Comparison of ENCODE assay signal across 27 cellular contexts in genomic region chr10:128529225-128529624, GRCh38.
"Had no signal": no experiment of that assay in that cellular context is flagged by ENCODE, and none has a peak within 500 bp of the region (broad histone marks: within the 10 kb centered on the region; RNA-seq: fewer than 3 reads in every experiment).

No MANE protein-coding gene starts in this region.

- H3K27ac Mint-ChIP-seq: mesothelial cell of epicardium; naive B cell; natural killer cell; stimulated activated memory B cell treated with anti-CD40 and anti-IgM and Interleukin-4, amounts not matched to agents 10 μg/mL and 1 μg/mL and 100 μg/mL, for 72 hours; stimulated activated naive CD8-positive, alpha-beta T cell treated with anti-CD3 and anti-CD28 coated beads, Interleukin-15, amount 100 ng/mL, for 72 hours had no signal

- H3K27me3 ChIP-seq: pancreas, sigmoid colon, tibial nerve had no signal

- H3K4me3 ChIP-seq: hepatocyte, left ventricle myocardium inferior, lung, pancreas, prostate gland, sigmoid colon, tibial nerve, upper lobe of right lung had no signal

- H3K4me3 Mint-ChIP-seq: mesothelial cell of epicardium; naive B cell; natural killer cell; stimulated activated memory B cell treated with anti-CD40 and anti-IgM and Interleukin-4, amounts not matched to agents 10 μg/mL and 1 μg/mL and 100 μg/mL, for 72 hours; stimulated activated naive CD8-positive, alpha-beta T cell treated with anti-CD3 and anti-CD28 coated beads, Interleukin-15, amount 100 ng/mL, for 72 hours had no signal

- H3K36me3 ChIP-seq: left ventricle myocardium inferior, pancreas, prostate gland, sigmoid colon, tibial nerve, upper lobe of right lung had no signal

- FAIRE-seq: pancreas, small intestine, urothelium cell line had no signal

- H3K4me1 ChIP-seq: left ventricle myocardium inferior, pancreas, prostate gland, tibial nerve, upper lobe of right lung had no signal

- H2AFZ ChIP-seq: hepatocyte had no signal

- H3K4me2 ChIP-seq: hepatocyte had no signal

- H3K27ac ChIP-seq: hepatocyte, left ventricle myocardium inferior, pancreas, prostate gland, sigmoid colon, tibial nerve, upper lobe of right lung had no signal

- DNase-seq: islet precursor cell; left ventricle myocardium inferior; mesendoderm; naive B cell; natural killer cell; nucleus accumbens; pancreas; posterior cingulate gyrus; retina; right cardiac atrium; sigmoid colon; small intestine; stimulated activated CD4-positive, alpha-beta T cell treated with anti-CD3 and anti-CD28 coated beads, Interleukin-1b, Interleukin-23, amount 100 ng/mL, for 48 hours; stimulated activated CD4-positive, alpha-beta T cell treated with anti-CD3 and anti-CD28 coated beads, Interleukin-2, amount 100 ng/mL, for 48 hours; stimulated activated CD4-positive, alpha-beta T cell treated with anti-CD3 and anti-CD28 coated beads, Interleukin-4, amount 100 ng/mL, for 4 hours; stimulated activated CD8-positive, alpha-beta memory T cell treated with anti-CD3 and anti-CD28 coated beads, Interleukin-4, amount 100 ng/mL, for 48 hours; stimulated activated naive CD4-positive, alpha-beta T cell treated with Interleukin-2 at 50 U/mL for 16 hours; stimulated activated naive CD8-positive, alpha-beta T cell treated with anti-CD3 and anti-CD28 coated beads, Interleukin-15, amount 100 ng/mL, for 72 hours; substantia nigra; upper lobe of right lung had no signal

- H3K9me3 Mint-ChIP-seq: mesothelial cell of epicardium; natural killer cell; stimulated activated memory B cell treated with anti-CD40 and anti-IgM and Interleukin-4, amounts not matched to agents 10 μg/mL and 1 μg/mL and 100 μg/mL, for 72 hours; stimulated activated naive CD8-positive, alpha-beta T cell treated with anti-CD3 and anti-CD28 coated beads, Interleukin-15, amount 100 ng/mL, for 72 hours had no signal

- ATAC-seq: natural killer cell; pancreas; right cardiac atrium; stimulated activated memory B cell treated with anti-CD40 and anti-IgM and Interleukin-4, amounts not matched to agents 10 μg/mL and 1 μg/mL and 100 μg/mL, for 72 hours; stimulated activated naive CD8-positive, alpha-beta T cell treated with anti-CD3 and anti-CD28 coated beads, Interleukin-15, amount 100 ng/mL, for 72 hours; upper lobe of right lung had no signal

- H3K79me2 ChIP-seq: hepatocyte had no signal

- H3K27me3 Mint-ChIP-seq: stimulated activated memory B cell treated with anti-CD40 and anti-IgM and Interleukin-4, amounts not matched to agents 10 μg/mL and 1 μg/mL and 100 μg/mL, for 72 hours had no signal

- H3K4me1 Mint-ChIP-seq: naive B cell; natural killer cell; stimulated activated memory B cell treated with anti-CD40 and anti-IgM and Interleukin-4, amounts not matched to agents 10 μg/mL and 1 μg/mL and 100 μg/mL, for 72 hours; stimulated activated naive CD8-positive, alpha-beta T cell treated with anti-CD3 and anti-CD28 coated beads, Interleukin-15, amount 100 ng/mL, for 72 hours had no signal

- H3K9me3 ChIP-seq: left ventricle myocardium inferior, pancreas, prostate gland, sigmoid colon, tibial nerve, upper lobe of right lung had no signal

- H3K36me3 Mint-ChIP-seq: mesothelial cell of epicardium; naive B cell; natural killer cell; stimulated activated memory B cell treated with anti-CD40 and anti-IgM and Interleukin-4, amounts not matched to agents 10 μg/mL and 1 μg/mL and 100 μg/mL, for 72 hours had no signal
